ENCODE assay signal across 9 cellular contexts in the genomic region with DNA sequence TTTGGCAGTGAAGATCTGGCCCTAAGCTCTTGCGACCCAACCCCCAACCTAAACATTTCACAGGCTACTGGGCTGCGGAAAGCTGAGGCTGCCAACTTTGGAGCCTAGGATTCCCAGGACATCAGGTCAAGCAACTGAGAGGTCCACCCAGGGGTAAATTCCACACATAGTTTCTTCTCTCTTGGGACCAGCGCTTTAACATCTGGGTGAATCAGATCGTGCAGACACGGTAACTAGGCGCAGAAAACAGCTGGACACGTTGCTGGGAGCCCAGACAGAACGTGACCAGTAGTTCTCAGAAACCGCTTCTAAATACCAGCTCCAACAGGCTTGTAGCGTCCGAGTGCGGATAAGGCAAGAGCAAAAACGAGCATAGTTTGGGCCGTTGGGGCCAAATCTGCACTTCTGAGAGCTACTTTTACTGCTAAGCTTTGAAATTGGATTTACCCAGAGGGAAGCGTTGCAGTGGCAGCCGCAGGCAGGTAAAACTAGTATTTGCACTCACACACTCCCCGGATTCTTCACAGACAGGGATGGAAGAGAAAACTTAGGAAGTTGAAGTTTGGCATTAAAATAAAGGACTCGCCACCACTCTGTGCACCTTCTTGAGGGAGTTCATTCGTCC. TPM values are rescaled to one million over a fixed set of nuclear protein-coding genes. Genes with fewer than 3 reads are reported as not detected.
DNase-seq lines count a peak whose midpoint lies in the region; ATAC-seq, FAIRE-seq and TF ChIP-seq lines count a peak whose summit lies in the region.
"Had no signal": no experiment of that assay in that cellular context is flagged by ENCODE, and none has a peak within 500 bp of the region (broad histone marks: within the 10 kb centered on the region; RNA-seq: fewer than 3 reads in every experiment).

No MANE protein-coding gene starts in this region.

- WGBS in mesendoderm (ENCODE audit: extremely low coverage, insufficient coverage, low lambda C conversion rate), result no CpG with 5 or more reads among the region's 19 CpGs

- H3K27ac ChIP-seq in RWPE1, result peak overlapping the region; percentile 98
- peak overlapping the region; percentile 76 for H3K27ac ChIP-seq in effector memory CD4-positive, alpha-beta T cell (ENCODE audit: insufficient read depth, low read length, poor library complexity, severe bottlenecking)
- peak overlapping the region; percentile 90 for H3K27ac ChIP-seq in mesendoderm (ENCODE audit: low read depth, low read length)

- TF ChIP-seq CTCF in AG10803 (conservative IDR thresholded peaks at IDR 0.05; ENCODE audit: low read length), result no peak
- no peak for TF ChIP-seq CTCF in RWPE1 (conservative IDR thresholded peaks at IDR 0.05; ENCODE audit: low read depth)

- H2BK120ac ChIP-seq in mesendoderm (ENCODE audit: low read depth, low read length), result peak overlapping the region; percentile 67

- H4K5ac ChIP-seq in mesendoderm (ENCODE audit: low read length), result no peak overlapping the region

- H3K4me2 ChIP-seq in mesendoderm (ENCODE audit: low read length), result peak overlapping the region; percentile 77

- no peak overlapping the region for H2AK5ac ChIP-seq in mesendoderm (ENCODE audit: low read length)

- no peaks in the 10 kb centered on the region for H3K9me3 ChIP-seq in effector memory CD4-positive, alpha-beta T cell (ENCODE audit: control insufficient read depth, low read length)

- H3K18ac ChIP-seq in mesendoderm (ENCODE audit: low read length), result peak overlapping the region; percentile 24

- DNase-seq in AG10803 (ENCODE audit: low read depth) (peak; percentile 97), RWPE1 (ENCODE audit: low spot score) (peak; percentile 44), mesendoderm (peak; percentile 96), urothelium cell line (ENCODE audit: low spot score) (peak; percentile 36)
- DNase-seq in effector memory CD4-positive, alpha-beta T cell, result no peak
- no peak for DNase-seq in activated effector memory CD4-positive, alpha-beta T cell treated with Interleukin-2 at 50 U/mL for 16 hours

- no peaks in the 10 kb centered on the region for H3K27me3 ChIP-seq in effector memory CD4-positive, alpha-beta T cell (replicated peaks; ENCODE audit: control insufficient read depth, insufficient read depth, low read length, poor library complexity, severe bottlenecking)
- no peaks in the 10 kb centered on the region for H3K27me3 ChIP-seq in mesendoderm (ENCODE audit: insufficient read depth, low read length, poor library complexity)

- no peak overlapping the region for H2BK15ac ChIP-seq in mesendoderm (replicated peaks; ENCODE audit: low read depth)

- H3K36me3 ChIP-seq in effector memory CD4-positive, alpha-beta T cell (ENCODE audit: control insufficient read depth, insufficient read depth, low read length), result no peaks in the 10 kb centered on the region
- H3K36me3 ChIP-seq in mesendoderm (ENCODE audit: control insufficient read depth, insufficient read depth, low read length), result no peaks in the 10 kb centered on the region

- peak overlapping the region; percentile 81 for H3K56ac ChIP-seq in mesendoderm (ENCODE audit: low read length)

- peak overlapping the region; percentile 74 for H3K4ac ChIP-seq in mesendoderm (ENCODE audit: low read depth, low read length)

- CTCF ChIA-PET in RWPE1 (lab: Yijun Ruan, JAX), result interaction anchor here (0.7 to 2.3 kb wide), 4 partner anchors 12 to 116 kb away, joined by 3 to 7 read pairs (median 4); partner anchors contain the start of genes ITGA1 and PELO

- H3K4me1 ChIP-seq in effector memory CD4-positive, alpha-beta T cell (ENCODE audit: control insufficient read depth, insufficient read depth, low read length, poor library complexity, severe bottlenecking), result peaks cover 20% of the 10 kb centered on the region
- H3K4me1 ChIP-seq in mesendoderm (ENCODE audit: control insufficient read depth, low read depth, low read length), result peaks cover 3% of the 10 kb centered on the region

- H2BK5ac ChIP-seq in mesendoderm (ENCODE audit: low read length), result peak overlapping the region; percentile 26

- H3K9ac ChIP-seq in mesendoderm (ENCODE audit: low read length), result peak overlapping the region; percentile 79

- H3K4me3 ChIP-seq in AG10803 (ENCODE audit: low read length) (peak overlapping the region; percentile 84), mesendoderm (ENCODE audit: low read length) (peak overlapping the region; percentile 55)
- peak overlapping the region; percentile 88 for H3K4me3 ChIP-seq in effector memory CD4-positive, alpha-beta T cell (ENCODE audit: insufficient read depth, low read depth, low read length, poor library complexity, severe bottlenecking)

- H3K79me2 ChIP-seq in mesendoderm (ENCODE audit: control insufficient read depth, insufficient read depth, low read length), result peaks cover 25% of the 10 kb centered on the region

- H4K8ac ChIP-seq in mesendoderm (ENCODE audit: low read depth, low read length), result no peak overlapping the region

- no peak overlapping the region for H3K23ac ChIP-seq in mesendoderm (ENCODE audit: low read length)

- peak; percentile 16 for ATAC-seq in GM18519 (IDR thresholded peaks at IDR 0.05; ENCODE audit: low FRiP score, unreplicated experiment)
- peak; percentile 30 for ATAC-seq in HG03025 (IDR thresholded peaks at IDR 0.05; ENCODE audit: low FRiP score, unreplicated experiment)

- no peak for FAIRE-seq in urothelium cell line (lab: Jason Lieb, UNC)
- FAIRE-seq: TTC549 had no signal

- H3K79me1 ChIP-seq in mesendoderm (ENCODE audit: low read length), result peaks cover 2% of the 10 kb centered on the region

- POLR2A ChIA-PET in RWPE1 (lab: Yijun Ruan, JAX; ENCODE audit: low non-redundant PET), result interaction anchor here (0.6 to 1.2 kb wide), 2 partner anchors 10 to 17 kb away, joined by 3 to 4 read pairs; no protein-coding TSS in a partner anchor

RNA-seq across cellular contexts. Expression of gene ITGA1, which starts 11.8 kb away (rescaled TPM):
- polyA plus RNA-seq in mesendoderm (2013, experiment 1 of 2), result 3.5 TPM
- polyA plus RNA-seq in mesendoderm (2013, experiment 2 of 2), result 4.2 TPM

RNA-seq across cellular contexts. Expression of gene PELO, which starts 11.8 kb away (rescaled TPM):
- 13.0 TPM for polyA plus RNA-seq in mesendoderm (2013, experiment 1 of 2)
- 13.1 TPM for polyA plus RNA-seq in mesendoderm (2013, experiment 2 of 2)

Comparison
In these comparisons a context has a peak if more than half of its experiments do, and no peak if none do; other contexts are left out.
1. DNase-seq: peak in AG10803 (single experiment), RWPE1 (single experiment), mesendoderm (single experiment) and urothelium cell line (single experiment); none in effector memory CD4-positive, alpha-beta T cell (0 of 3) and activated effector memory CD4-positive, alpha-beta T cell treated with Interleukin-2 at 50 U/mL for 16 hours (single experiment).
2. Peak in every context shown above with its lines, with median percentiles within 50 percentile points of each other: H3K4me3 ChIP-seq and H3K27ac ChIP-seq.